Comparison of ENCODE assay signal across 11 cellular contexts in genomic region chr2:27152796-27153464, GRCh38. TPM values are rescaled to one million over a fixed set of nuclear protein-coding genes. Genes with fewer than 3 reads are reported as not detected.
DNase-seq lines count a peak whose midpoint lies in the region; ATAC-seq and TF ChIP-seq lines count a peak whose summit lies in the region.
"Had no signal": no experiment of that assay in that cellular context is flagged by ENCODE, and none has a peak within 500 bp of the region (broad histone marks: within the 10 kb centered on the region; RNA-seq: fewer than 3 reads in every experiment).

No MANE protein-coding gene starts in this region.

- no peak overlapping the region for H3K4me3 ChIP-seq in MM.1S (ENCODE audit: low read length)
- H3K4me3 ChIP-seq: esophagus squamous epithelium had no signal

- no peaks in the 10 kb centered on the region for H3K27me3 ChIP-seq in MM.1S (replicated peaks; ENCODE audit: insufficient read depth, low read length)

- peak overlapping the region; percentile 9; the same call in 1 of the 2 replicates for H3K9ac ChIP-seq in MM.1S (ENCODE audit: low read length)

- no peaks in the 10 kb centered on the region for H3K9me2 ChIP-seq in MM.1S (replicated peaks; ENCODE audit: insufficient read depth, low read length)

- peaks cover 30% of the 10 kb centered on the region for H3F3A ChIP-seq in MM.1S (ENCODE audit: insufficient read depth, low read length)

- peak overlapping the region; percentile 20 for H2AFZ ChIP-seq in MM.1S (ENCODE audit: low read length)

- no peaks in the 10 kb centered on the region for H3K36me3 ChIP-seq in MM.1S (replicated peaks; ENCODE audit: insufficient read depth, low read length)
- H3K36me3 ChIP-seq: esophagus squamous epithelium had no signal

- peaks cover 45% of the 10 kb centered on the region for H3K4me1 ChIP-seq in MM.1S (ENCODE audit: low read length)
- H3K4me1 ChIP-seq: esophagus squamous epithelium had no signal

- no peak for TF ChIP-seq CTCF in MM.1S (IDR thresholded peaks at IDR 0.05; ENCODE audit: low read length)

- H3K4me2 ChIP-seq in MM.1S (ENCODE audit: low read depth, low read length): peak overlapping the region; percentile 36

- peak overlapping the region; percentile 74 for H3K27ac ChIP-seq in MM.1S (ENCODE audit: low read length)
- H3K27ac ChIP-seq: esophagus squamous epithelium had no signal

- H3K9me3 ChIP-seq in MM.1S (replicated peaks; ENCODE audit: insufficient read depth, low read length): no peaks in the 10 kb centered on the region
- H3K9me3 ChIP-seq: esophagus squamous epithelium had no signal

- no peaks in the 10 kb centered on the region for H4K20me1 ChIP-seq in MM.1S (ENCODE audit: insufficient read depth, low read length)

- DNase-seq in EL (peak; percentile 42), MM.1S (peak; percentile 83), SHP77 treated with DMSO at 0.1 percent for 48 hours (lab: John Stamatoyannopoulos, UW) (peak; percentile 31), renal cortical epithelial cell (ENCODE audit: low read depth) (peak; percentile 22), foreskin melanocyte (no peak), epidermal melanocyte (ENCODE audit: insufficient read length, low spot score) (no peak)
- DNase-seq: caudate nucleus, esophagus squamous epithelium had no signal

- H3K79me2 ChIP-seq in MM.1S (ENCODE audit: low read length): no peaks in the 10 kb centered on the region

- ATAC-seq in HG02938 (IDR thresholded peaks at IDR 0.05; ENCODE audit: unreplicated experiment): no peak

RNA-seq across cellular contexts. Expression of gene TCF23, which starts 4.1 kb away (rescaled TPM):
- total RNA-seq in renal cortical epithelial cell: not detected in 2 replicates
- total RNA-seq: esophagus squamous epithelium, neural crest cell had no signal

RNA-seq across cellular contexts. Expression of gene PRR30, which starts 13.7 kb away (rescaled TPM):
- not detected in 2 replicates for total RNA-seq in renal cortical epithelial cell
- total RNA-seq: esophagus squamous epithelium, neural crest cell, subcutaneous adipose tissue had no signal

RNA-seq across cellular contexts. Expression of gene PREB, which starts 18.5 kb away (rescaled TPM):
- total RNA-seq in renal cortical epithelial cell: 37.5 and 53.0 TPM in 2 replicates

RNA-seq across cellular contexts. Expression of gene ABHD1, which starts 29.3 kb away (rescaled TPM):
- total RNA-seq in renal cortical epithelial cell: 0.10 TPM in 1 of 2 replicates, not detected in the other
- total RNA-seq: esophagus squamous epithelium had no signal

RNA-seq across cellular contexts. Expression of gene CGREF1, which starts 34.0 kb away (rescaled TPM):
- 0.20 and 1.6 TPM in 2 replicates for total RNA-seq in renal cortical epithelial cell

Comparison
In these comparisons a context has a peak if more than half of its experiments do, and no peak if none do; other contexts are left out.
1. DNase-seq: peak in EL (single experiment), MM.1S (single experiment), SHP77 treated with DMSO at 0.1 percent for 48 hours (single experiment) and renal cortical epithelial cell (single experiment); none in foreskin melanocyte (single experiment) and epidermal melanocyte (single experiment).